In genomic region chr12:29191267-29191889, GRCh38 we compare ENCODE assay signal across 23 cellular contexts. TPM values are rescaled to one million over a fixed set of nuclear protein-coding genes. Genes with fewer than 3 reads are reported as not detected.
DNase-seq lines count a peak whose midpoint lies in the region; ATAC-seq and TF ChIP-seq lines count a peak whose summit lies in the region.
"Had no signal": no experiment of that assay in that cellular context is flagged by ENCODE, and none has a peak within 500 bp of the region (broad histone marks: within the 10 kb centered on the region; RNA-seq: fewer than 3 reads in every experiment).

No MANE protein-coding gene starts in this region.

- H3K27ac ChIP-seq in CD8-positive, alpha-beta T cell (ENCODE audit: low read depth, low read length) = no peak overlapping the region
- H3K27ac ChIP-seq: SJCRH30 had no signal

- CTCF ChIA-PET in T-cell (lab: Charles Lee) = no interaction called here
- CTCF ChIA-PET in CD8-positive, alpha-beta T cell (lab: Charles Lee) = no interaction called here

- no peaks in the 10 kb centered on the region for H3K4me1 ChIP-seq in CD8-positive, alpha-beta T cell (ENCODE audit: insufficient read depth, low read length)
- H3K4me1 ChIP-seq: SJCRH30 had no signal

- H3K9me3 Mint-ChIP-seq in type B pancreatic cell = no peaks in the 10 kb centered on the region
- no peaks in the 10 kb centered on the region for H3K9me3 Mint-ChIP-seq in T-cell
- no peaks in the 10 kb centered on the region for H3K9me3 Mint-ChIP-seq in CD8-positive, alpha-beta T cell

- H3K9me3 ChIP-seq in CD8-positive, alpha-beta T cell (ENCODE audit: low read length) = no peaks in the 10 kb centered on the region
- H3K9me3 ChIP-seq: SJCRH30 had no signal

- H3K4me1 Mint-ChIP-seq in type B pancreatic cell (ENCODE audit: unreplicated experiment) (no peaks in the 10 kb centered on the region), T-cell (no peaks in the 10 kb centered on the region)
- no peaks in the 10 kb centered on the region for H3K4me1 Mint-ChIP-seq in CD8-positive, alpha-beta T cell (ENCODE audit: low read depth)
- H3K4me1 Mint-ChIP-seq: B cell had no signal

- H3K4me3 ChIP-seq in CD8-positive, alpha-beta T cell (ENCODE audit: low read depth, low read length) = no peak overlapping the region
- H3K4me3 ChIP-seq: GM12878, SJCRH30 had no signal

- DNase-seq in Right ventricle myocardium inferior (ENCODE audit: missing footprints) = no peak
- no peak for DNase-seq in cardiac septum (ENCODE audit: low spot score)
- DNase-seq in LoVo (ENCODE audit: low spot score) = peak; percentile 22
- peak; percentile 18 for DNase-seq in left kidney (ENCODE audit: low read depth, low spot score)
- DNase-seq in type B pancreatic cell (ENCODE audit: extremely low spot score, unreplicated experiment) = no peak
- no peak for DNase-seq in GM13976 (ENCODE audit: low spot score)
- no peak for DNase-seq in T-cell
- no peak for DNase-seq in CD8-positive, alpha-beta T cell
- DNase-seq: COR-L47, DMS153, EL, GOT3, NCI-H1105, NCI-H2081, NCI-H2227 treated with DMSO at 0.1 percent for 48 hours, NCI-H510A treated with DMSO at 0.1 percent for 48 hours, NCI-H82, PC-3, RPMI8226, SJCRH30 had no signal

- intact Hi-C loops in Right ventricle myocardium inferior (cut with DNase I) (no loop called here), cardiac septum (cut with DNase I) (no loop called here)
- intact Hi-C loops in CD8-positive, alpha-beta T cell (cut with DNase I, micrococcal nuclease) = no loop called here

- H3K27me3 ChIP-seq in CD8-positive, alpha-beta T cell (ENCODE audit: insufficient read depth, low read length) = no peaks in the 10 kb centered on the region
- H3K27me3 ChIP-seq: SJCRH30 had no signal

- POLR2A ChIA-PET in T-cell (lab: Charles Lee) = no interaction called here
- POLR2A ChIA-PET in CD8-positive, alpha-beta T cell (lab: Charles Lee) = no interaction called here

- peaks cover 3% of the 10 kb centered on the region for H3K27me3 Mint-ChIP-seq in type B pancreatic cell
- no peaks in the 10 kb centered on the region for H3K27me3 Mint-ChIP-seq in T-cell
- no peaks in the 10 kb centered on the region for H3K27me3 Mint-ChIP-seq in CD8-positive, alpha-beta T cell (ENCODE audit: low read depth)
- H3K27me3 Mint-ChIP-seq: B cell had no signal

- peak; percentile 42 for ATAC-seq in Right ventricle myocardium inferior
- ATAC-seq in T-cell (replicated peaks in 1 of 4) = no peak
- ATAC-seq in CD8-positive, alpha-beta T cell = no peak
- ATAC-seq: GM12878, HCT116, PC-3 had no signal

- TF ChIP-seq CTCF in type B pancreatic cell (conservative IDR thresholded peaks at IDR 0.05) (no peak), GM13976 (IDR thresholded peaks at IDR 0.05; ENCODE audit: borderline replicate concordance, control extremely low read depth, extremely low read depth, insufficient read depth, missing control alignments) (no peak)
- no peak for TF ChIP-seq CTCF in CD8-positive, alpha-beta T cell (IDR thresholded peaks at IDR 0.05)

- no peaks in the 10 kb centered on the region for H3K36me3 Mint-ChIP-seq in type B pancreatic cell
- H3K36me3 Mint-ChIP-seq in T-cell = peaks cover 3% of the 10 kb centered on the region
- no peaks in the 10 kb centered on the region for H3K36me3 Mint-ChIP-seq in CD8-positive, alpha-beta T cell

- H3K27ac Mint-ChIP-seq in type B pancreatic cell = peak overlapping the region; percentile 83
- H3K27ac Mint-ChIP-seq in T-cell = no peak overlapping the region
- H3K27ac Mint-ChIP-seq in CD8-positive, alpha-beta T cell = no peak overlapping the region
- H3K27ac Mint-ChIP-seq: B cell had no signal

- in situ Hi-C loops in GM13976 (cut with MboI; ENCODE audit: low sequenced_read_pairs, unreplicated experiment) = no loop called here

- H3K4me3 Mint-ChIP-seq in type B pancreatic cell (peak overlapping the region; percentile 53), T-cell (no peak overlapping the region)
- no peak overlapping the region for H3K4me3 Mint-ChIP-seq in CD8-positive, alpha-beta T cell
- H3K4me3 Mint-ChIP-seq: B cell had no signal

- H3K36me3 ChIP-seq in CD8-positive, alpha-beta T cell (ENCODE audit: insufficient read depth, low read length) = no peaks in the 10 kb centered on the region
- H3K36me3 ChIP-seq: SJCRH30 had no signal

RNA-seq across cellular contexts. Expression of gene FAR2, which starts 42.3 kb away (rescaled TPM):
- total RNA-seq in Right ventricle myocardium inferior (4.1 TPM), cardiac septum (3.3 TPM), type B pancreatic cell (ENCODE audit: low replicate concordance) (15.9 and 34.3 TPM in 2 replicates), T-cell (1 to 10 TPM; 2.2 to 6.8 (median 4.9) TPM)
- total RNA-seq in CD8-positive, alpha-beta T cell = under 1 TPM; 0.24 to 0.86 TPM
- total RNA-seq: B cell had no signal

Comparison
In these comparisons a context has a peak if more than half of its experiments do, and no peak if none do; other contexts are left out.
1. DNase-seq: peak in LoVo (single experiment) and left kidney (single experiment); none in Right ventricle myocardium inferior (single experiment), cardiac septum (single experiment), type B pancreatic cell (single experiment), GM13976 (single experiment), T-cell (0 of 34) and CD8-positive, alpha-beta T cell (0 of 7).